Comparison of ENCODE assay signal across 9 cellular contexts in the genomic region with DNA sequence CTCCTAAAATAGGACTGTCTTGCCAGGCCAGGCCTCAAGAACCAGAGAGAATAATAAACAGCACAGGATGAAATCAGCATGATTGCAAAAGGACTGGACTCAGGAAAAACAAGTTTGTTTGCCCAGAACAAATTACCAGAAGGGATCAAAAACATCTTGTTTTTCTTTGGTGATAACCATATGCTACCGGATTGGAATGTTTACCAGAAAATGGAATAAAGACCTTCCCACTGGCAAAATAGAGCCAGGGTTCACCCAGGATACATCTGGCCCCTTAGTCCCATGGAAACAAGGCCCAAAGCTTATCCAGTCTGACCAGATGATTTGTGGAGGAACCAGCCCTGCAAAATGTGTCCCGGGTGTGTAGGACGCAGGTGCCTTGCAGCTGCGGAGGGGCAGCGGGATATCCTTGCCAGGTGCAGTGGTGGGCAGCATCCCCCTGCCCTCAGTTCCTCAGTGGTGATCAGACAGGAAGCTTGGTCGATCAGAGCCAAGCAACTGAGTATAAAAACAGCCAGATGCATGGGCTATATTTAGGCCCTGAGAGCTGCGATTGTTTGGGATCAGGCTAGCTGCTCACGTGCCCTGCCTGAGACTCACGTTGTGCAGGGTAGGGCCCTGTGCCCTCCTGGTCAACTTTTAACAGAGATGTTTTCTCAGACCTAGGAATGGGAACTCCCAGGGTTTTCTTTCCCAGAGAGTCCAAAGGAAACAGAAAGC. TPM values are rescaled to one million over a fixed set of nuclear protein-coding genes. Genes with fewer than 3 reads are reported as not detected.
DNase-seq lines count a peak whose midpoint lies in the region; ATAC-seq, FAIRE-seq and TF ChIP-seq lines count a peak whose summit lies in the region.
"Had no signal": no experiment of that assay in that cellular context is flagged by ENCODE, and none has a peak within 500 bp of the region (broad histone marks: within the 10 kb centered on the region; RNA-seq: fewer than 3 reads in every experiment).

No MANE protein-coding gene starts in this region.

- no peaks in the 10 kb centered on the region for H3K36me3 ChIP-seq in Caco-2 (ENCODE audit: control insufficient read depth, insufficient read depth, low read length)
- peaks cover 34% of the 10 kb centered on the region for H3K36me3 ChIP-seq in right atrium auricular region

- peak overlapping the region; percentile 53 for H3K27ac ChIP-seq in adipose tissue (ENCODE audit: low read depth, low read length)
- peak overlapping the region; percentile 92 to 96 for H3K27ac ChIP-seq in right atrium auricular region

- H3K9me3 ChIP-seq in Caco-2, result no peaks in the 10 kb centered on the region
- H3K9me3 ChIP-seq in right atrium auricular region, result no peaks in the 10 kb centered on the region

- H3K4me3 Mint-ChIP-seq in Caco-2 (ENCODE audit: unreplicated experiment), result no peak overlapping the region

- peak; percentile 84 for ATAC-seq in sciatic nerve
- no peak for ATAC-seq in HG02884 (IDR thresholded peaks at IDR 0.05; ENCODE audit: unreplicated experiment)
- no peak for ATAC-seq in GM18907 (IDR thresholded peaks at IDR 0.05; ENCODE audit: unreplicated experiment)

- intact Hi-C loops in Caco-2 (cut with micrococcal nuclease; ENCODE audit: unreplicated experiment), result no loop called here
- intact Hi-C loops in sciatic nerve (cut with DNase I), result no loop called here

- H3K4me1 ChIP-seq in Caco-2 (peaks cover 54% of the 10 kb centered on the region), right atrium auricular region (peaks cover 7 to 88% of the 10 kb centered on the region in 2 donors)

- no peaks in the 10 kb centered on the region for H3K9me3 Mint-ChIP-seq in Caco-2 (ENCODE audit: unreplicated experiment)

- TF ChIP-seq POLR2A in H54 (IDR thresholded peaks at IDR 0.05; ENCODE audit: low read depth, low read length), result no peak

- no peaks in the 10 kb centered on the region for H3K27me3 Mint-ChIP-seq in Caco-2 (ENCODE audit: insufficient read depth, unreplicated experiment)

- FAIRE-seq in H54 (lab: Jason Lieb, UNC), result no peak

- H3K27ac Mint-ChIP-seq in Caco-2 (ENCODE audit: unreplicated experiment), result peak overlapping the region; percentile 60

- H3K27me3 ChIP-seq in Caco-2 (replicated peaks; ENCODE audit: control insufficient read depth, insufficient read depth, low read length), result no peaks in the 10 kb centered on the region
- H3K27me3 ChIP-seq in right atrium auricular region, result no peaks in the 10 kb centered on the region

- BruUV-seq in Caco-2 (replicated peaks; lab: Mats Ljungman, UMichigan), result no TSS peak

- 9 to 15% (median 14%) methylated on average over 9 of the region's 9 CpGs for WGBS in adipose tissue, 3 donors

- DNase-seq in Caco-2 (peak in 1 of 2 experiments; percentile 66), right atrium auricular region (ENCODE audit: low spot score) (no peak), sciatic nerve (ENCODE audit: low spot score) (peak; percentile 83), NCI-H2196 (lab: John Stamatoyannopoulos, UW; ENCODE audit: unreplicated experiment) (no peak), H54 (ENCODE audit: insufficient read length, low spot score) (no peak)
- DNase-seq: stimulated activated CD4-positive, alpha-beta T cell treated with anti-CD3 and anti-CD28 coated beads, Interleukin-4, amount 100 ng/mL, for 4 hours had no signal

- peaks cover 32% of the 10 kb centered on the region for H3K36me3 Mint-ChIP-seq in Caco-2 (ENCODE audit: insufficient read depth, unreplicated experiment)

- no peak for TF ChIP-seq CTCF in Caco-2 (IDR thresholded peaks at IDR 0.05; ENCODE audit: insufficient read depth in 1 of 2, low read depth in 1 of 2, low read length in 1 of 2, severe bottlenecking in 1 of 2, unreplicated experiment in 1 of 2)
- TF ChIP-seq CTCF in right atrium auricular region (IDR thresholded peaks at IDR 0.05), result no peak

- H3K4me3 ChIP-seq in Caco-2 (ENCODE audit: low read depth, low read length) (no peak overlapping the region), right atrium auricular region (no peak overlapping the region)

- CTCF ChIA-PET in Caco-2 (lab: Charles Lee), result interaction anchor here (4.8 kb wide), 1 partner anchor 63 kb away, joined by 27 read pairs; no protein-coding TSS in a partner anchor

- peaks cover 48% of the 10 kb centered on the region for H3K4me1 Mint-ChIP-seq in Caco-2 (ENCODE audit: low read depth, unreplicated experiment)

- POLR2A ChIA-PET in Caco-2 (lab: Charles Lee), result interaction anchor here (0.9 to 1.2 kb wide), 2 partner anchors 17 to 37 kb away, joined by 3 to 4 read pairs; partner anchors contain the start of genes DEPP1 and RASSF4

RNA-seq across cellular contexts. Expression of gene ZNF22, which starts 4.6 kb away (rescaled TPM):
- total RNA-seq in Caco-2 (2022) (46.5 and 60.8 TPM in 2 replicates), right atrium auricular region (10 to 100 TPM; 19.3 to 20.5 TPM), sciatic nerve (24.9 TPM)
- polyA plus RNA-seq in adipose tissue, result 10 to 100 TPM; 16.0 to 34.4 (median 25.4) TPM

RNA-seq across cellular contexts. Expression of gene DEPP1, which starts 17.5 kb away (rescaled TPM):
- 7.0 and 13.6 TPM in 2 replicates for total RNA-seq in Caco-2 (2022)
- polyA plus RNA-seq in adipose tissue, result 1,000 to 10,000 TPM in 1 of 3 donors, 100 to 1,000 TPM in 2; 190 to 1,305 (median 268) TPM
- 100 to 1,000 TPM in 1 of 2 donors, 10 to 100 TPM in 1; 68.8 to 143 TPM for total RNA-seq in right atrium auricular region
- total RNA-seq in sciatic nerve, result 190 TPM

RNA-seq across cellular contexts. Expression of gene RASSF4, which starts 36.5 kb away (rescaled TPM):
- total RNA-seq in Caco-2 (2022), result 40.8 and 55.6 TPM in 2 replicates
- polyA plus RNA-seq in adipose tissue, result 10 to 100 TPM; 32.7 to 74.0 (median 58.3) TPM
- total RNA-seq in right atrium auricular region, result 10 to 100 TPM; 43.3 to 43.4 TPM
- total RNA-seq in sciatic nerve, result 63.7 TPM
